ENCODE assay signal across 14 cellular contexts in genomic region chr7:2817456-2817855, GRCh38. TPM values are rescaled to one million over a fixed set of nuclear protein-coding genes. Genes with fewer than 3 reads are reported as not detected.
DNase-seq lines count a peak whose midpoint lies in the region; ATAC-seq and TF ChIP-seq lines count a peak whose summit lies in the region.
"Had no signal": no experiment of that assay in that cellular context is flagged by ENCODE, and none has a peak within 500 bp of the region (broad histone marks: within the 10 kb centered on the region; RNA-seq: fewer than 3 reads in every experiment).

No MANE protein-coding gene starts in this region.

- TF ChIP-seq CTCF in Panc1 (IDR thresholded peaks at IDR 0.05) (no peak), sigmoid colon (IDR thresholded peaks at IDR 0.05) (no peak)

- H3K9me3 ChIP-seq in BLaER1 (no peaks in the 10 kb centered on the region), Panc1 (ENCODE audit: control insufficient read depth, insufficient read depth, low read depth, low read length) (no peaks in the 10 kb centered on the region), sigmoid colon (no peaks in the 10 kb centered on the region), Karpas-422 (ENCODE audit: low read length) (no peaks in the 10 kb centered on the region)
- H3K9me3 ChIP-seq: MG63, Peyer's patch had no signal

- DNase-seq in Panc1 (ENCODE audit: low read depth, low spot score) (no peak), left lobe of liver (ENCODE audit: low spot score) (peak; percentile 79), sigmoid colon (peak; percentile 41), Karpas-422 (no peak)
- DNase-seq: CD4-positive, CD25-positive, alpha-beta regulatory T cell; MG63; NCI-H1930; NCI-H774; Peyer's patch had no signal

- H3K9ac ChIP-seq in BLaER1, result no peak overlapping the region
- no peak overlapping the region for H3K9ac ChIP-seq in Karpas-422 (ENCODE audit: low read length)
- H3K9ac ChIP-seq: KMS-11 had no signal

- CTCF ChIA-PET in Panc1 (lab: Charles Lee), result no interaction called here

- no peak for TF ChIP-seq EP300 in sigmoid colon (IDR thresholded peaks at IDR 0.05)

- intact Hi-C loops in Panc1 (cut with micrococcal nuclease; ENCODE audit: unreplicated experiment), result no loop called here
- intact Hi-C loops in sigmoid colon (cut with DNase I), result no loop called here

- no peak overlapping the region for H2AFZ ChIP-seq in Karpas-422 (ENCODE audit: low read length)

- no peaks in the 10 kb centered on the region for H3K9me2 ChIP-seq in Karpas-422 (replicated peaks; ENCODE audit: insufficient read depth, low read length)

- WGBS in sigmoid colon, 2 donors, result 83 to 89% methylated on average over 3 of the region's 3 CpGs

- in situ Hi-C loops in Panc1 (cut with HindIII; ENCODE audit: low pct_unique_long_range_greater_than_20kb, low sequenced_read_pairs), result no loop called here

- BruUV-seq in Panc1 (replicated peaks; lab: Mats Ljungman, UMichigan), result TSS peak; percentile 32

- peaks cover 23% of the 10 kb centered on the region; the same call in 1 of the 2 replicates for H3K36me3 ChIP-seq in BLaER1
- H3K36me3 ChIP-seq in Panc1 (ENCODE audit: control insufficient read depth, insufficient read depth, low read length), result no peaks in the 10 kb centered on the region
- no peaks in the 10 kb centered on the region for H3K36me3 ChIP-seq in sigmoid colon
- H3K36me3 ChIP-seq in Karpas-422 (ENCODE audit: insufficient read depth, low read length), result no peaks in the 10 kb centered on the region
- H3K36me3 ChIP-seq: Peyer's patch had no signal

- ATAC-seq in Panc1, result no peak
- ATAC-seq in left lobe of liver, result peak; percentile 70
- ATAC-seq in HG03520 (IDR thresholded peaks at IDR 0.05; ENCODE audit: unreplicated experiment), result no peak
- no peak for ATAC-seq in HG03432 (IDR thresholded peaks at IDR 0.05; ENCODE audit: unreplicated experiment)
- ATAC-seq in HG03025 (IDR thresholded peaks at IDR 0.05; ENCODE audit: low FRiP score, unreplicated experiment), result no peak

- H3K27ac ChIP-seq in BLaER1 (peak overlapping the region; percentile 42), Panc1 (ENCODE audit: low read length) (peak overlapping the region; percentile 66), sigmoid colon (peak overlapping the region in 2 of 4 donors; percentile 24 to 32), Karpas-422 (ENCODE audit: low read length) (no peak overlapping the region)
- H3K27ac ChIP-seq: KMS-11 had no signal

- H4K20me1 ChIP-seq in BLaER1 (peaks cover 36% of the 10 kb centered on the region; the same call in 1 of the 2 replicates), Karpas-422 (ENCODE audit: insufficient read depth, low read depth, low read length) (peaks cover 32% of the 10 kb centered on the region; the same call in 1 of the 2 replicates)

- H3K4me3 ChIP-seq in BLaER1, result no peak overlapping the region
- H3K4me3 ChIP-seq in Panc1 (ENCODE audit: low read depth in 2 of 2, low read length in 2 of 2), result no peak overlapping the region
- H3K4me3 ChIP-seq in sigmoid colon, result no peak overlapping the region
- H3K4me3 ChIP-seq in Karpas-422 (ENCODE audit: low read length), result no peak overlapping the region
- H3K4me3 ChIP-seq: MG63, Peyer's patch had no signal

- H3K4me1 ChIP-seq in BLaER1, result peaks cover 100% of the 10 kb centered on the region
- H3K4me1 ChIP-seq in Panc1 (ENCODE audit: control insufficient read depth, insufficient read depth, low read length), result peaks cover 77% of the 10 kb centered on the region
- H3K4me1 ChIP-seq in sigmoid colon, result peaks cover 0 to 63% (median 52%) of the 10 kb centered on the region in 4 donors
- peaks cover 12% of the 10 kb centered on the region for H3K4me1 ChIP-seq in Karpas-422 (ENCODE audit: low read length)

- H3K4me2 ChIP-seq in BLaER1 (peak overlapping the region; percentile 89), Karpas-422 (ENCODE audit: low read depth, low read length, poor library complexity, severe bottlenecking) (no peak overlapping the region)
- H3K4me2 ChIP-seq: KMS-11 had no signal

- H3K79me2 ChIP-seq in Karpas-422 (ENCODE audit: low read length), result no peaks in the 10 kb centered on the region

- POLR2A ChIA-PET in Panc1 (lab: Charles Lee), result no interaction called here

- H3K27me3 ChIP-seq in BLaER1 (no peaks in the 10 kb centered on the region), Panc1 (ENCODE audit: control insufficient read depth, insufficient read depth, low read length) (no peaks in the 10 kb centered on the region), sigmoid colon (no peaks in the 10 kb centered on the region), Karpas-422 (ENCODE audit: low read length) (no peaks in the 10 kb centered on the region)
- H3K27me3 ChIP-seq: MG63, Peyer's patch had no signal

- no peak for TF ChIP-seq POLR2A in sigmoid colon (IDR thresholded peaks at IDR 0.05)

RNA-seq across cellular contexts. Expression of gene GNA12, which starts 26.7 kb away (rescaled TPM):
- total RNA-seq in Panc1 (2021; ENCODE audit: unreplicated experiment), result 139 TPM
- 170 TPM for polyA plus RNA-seq in Panc1 (2012; ENCODE audit: insufficient read length)
- 16.2 TPM for total RNA-seq in left lobe of liver
- total RNA-seq in sigmoid colon, result 10 to 100 TPM; 21.4 to 46.5 (median 24.6) TPM
- 10 to 100 TPM; 13.2 to 22.7 (median 18.6) TPM for polyA plus RNA-seq in sigmoid colon
- total RNA-seq in Karpas-422 (2014; rRNA removed; shearing (Covaris generic); ENCODE audit: low replicate concordance), result 3.1 and 8.1 TPM in 2 replicates

Comparison
In these comparisons a context has a peak if more than half of its experiments do, and no peak if none do; other contexts are left out.
1. DNase-seq: peak in left lobe of liver (single experiment) and sigmoid colon (single experiment); none in Panc1 (single experiment) and Karpas-422 (single experiment).